ENCODE assay signal across 39 cellular contexts in the genomic region with DNA sequence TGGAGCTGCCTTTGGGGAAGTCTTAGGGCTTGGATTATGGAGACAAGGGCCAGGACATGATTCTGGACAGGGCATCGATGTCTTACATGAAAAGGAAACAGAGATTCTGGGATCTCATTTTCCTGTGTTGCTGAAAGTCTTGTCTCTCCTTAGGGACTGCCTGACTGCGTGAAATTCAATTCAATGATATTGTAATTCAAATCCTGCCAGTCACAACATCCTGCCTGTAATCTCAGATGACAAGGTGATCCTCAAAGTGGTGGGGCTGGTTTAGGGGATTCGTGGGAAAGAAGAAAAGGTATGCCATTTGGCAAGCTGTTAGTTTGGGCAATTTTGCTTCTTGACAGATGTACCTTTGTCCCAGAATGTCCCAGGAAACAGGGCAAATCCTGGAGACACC.
"Had no signal": no experiment of that assay in that cellular context is flagged by ENCODE, and none has a peak within 500 bp of the region (broad histone marks: within the 10 kb centered on the region; RNA-seq: fewer than 3 reads in every experiment).

No MANE protein-coding gene starts in this region.

- H3K27me3 ChIP-seq: ascending aorta, cardiac muscle cell had no signal

- FAIRE-seq: bronchial epithelial cell, TTC549 had no signal

- ATAC-seq: activated CD4-positive, alpha-beta T cell treated with anti-CD3 and anti-CD28 coated beads for 36 hours; activated CD4-positive, CD25-positive, alpha-beta regulatory T cell treated with anti-CD3 and anti-CD28 coated beads, Interleukin-2, amount 50 U/mL, for 24 hours; activated CD8-positive, alpha-beta memory T cell treated with anti-CD3 and anti-CD28 coated beads, Interleukin-2, amount 10 ng/mL, durations not matched to agents 7 days and 5 days; activated CD8-positive, alpha-beta T cell treated with anti-CD3 and anti-CD28 coated beads, Interleukin-2, amount 10 ng/mL, durations not matched to agents 7 days and 5 days; activated naive CD8-positive, alpha-beta T cell treated with anti-CD3 and anti-CD28 coated beads, Interleukin-2, amount 50 U/mL, for 24 hours had no signal

- H3K27ac Mint-ChIP-seq: activated CD4-positive, alpha-beta memory T cell treated with anti-CD3 and anti-CD28 coated beads, Interleukin-2, amount 10 ng/mL, durations not matched to agents 7 days and 5 days; activated CD4-positive, alpha-beta T cell treated with anti-CD3 and anti-CD28 coated beads for 36 hours; activated CD4-positive, alpha-beta T cell treated with anti-CD3 and anti-CD28 coated beads, Interleukin-2, amount 10 ng/mL, durations not matched to agents 7 days and 5 days; activated CD8-positive, alpha-beta memory T cell treated with anti-CD3 and anti-CD28 coated beads, Interleukin-2, amount 10 ng/mL, durations not matched to agents 7 days and 5 days; activated CD8-positive, alpha-beta T cell treated with anti-CD3 and anti-CD28 coated beads, Interleukin-2, amount 10 ng/mL, durations not matched to agents 7 days and 5 days; activated naive CD4-positive, alpha-beta T cell treated with anti-CD3 and anti-CD28 coated beads, Interleukin-2, amount 10 ng/mL, durations not matched to agents 7 days and 5 days; activated naive CD4-positive, alpha-beta T cell treated with anti-CD3 and anti-CD28 coated beads, Interleukin-2, amount 50 U/mL, for 24 hours; activated naive CD8-positive, alpha-beta T cell; activated naive CD8-positive, alpha-beta T cell treated with anti-CD3 and anti-CD28 coated beads, Interleukin-2, amount 10 ng/mL, durations not matched to agents 7 days and 5 days; activated naive CD8-positive, alpha-beta T cell treated with anti-CD3 and anti-CD28 coated beads, Interleukin-2, amount 50 U/mL, for 24 hours; activated T-cell treated with anti-CD3 and anti-CD28 coated beads, Interleukin-2, amount 50 U/mL, for 24 hours; activated T-helper 2 cell treated with anti-CD3 and anti-CD28 coated beads, Interferon-gamma antibody, Interleukin-2, Interleukin-4, amounts not matched to agents 10 μg/mL and 5 μg/mL and 100 μg/mL, durations not matched to agents 14 hours and 24 hours and 36 hours; brain; T-helper 1 cell treated with Interleukin-12 subunit alpha and Interleukin-12 subunit beta and Interleukin-4 antibody, amounts not matched to agents 30 μg/mL and 1 μg/mL, for 36 hours; T-helper 2 cell treated with Interferon-gamma antibody and Interleukin-4, amounts not matched to agents 5 μg/mL and 100 μg/mL, for 36 hours had no signal

- H3K4me3 ChIP-seq: ascending aorta, cardiac muscle cell had no signal

- DNase-seq: activated CD4-positive, alpha-beta memory T cell treated with anti-CD3 and anti-CD28 coated beads, Interleukin-2, amount 10 ng/mL, durations not matched to agents 7 days and 5 days; activated CD4-positive, alpha-beta T cell treated with anti-CD3 and anti-CD28 coated beads for 1 hour; activated CD4-positive, alpha-beta T cell treated with anti-CD3 and anti-CD28 coated beads for 36 hours; activated CD4-positive, alpha-beta T cell treated with anti-CD3 and anti-CD28 coated beads for 48 hours; activated CD4-positive, alpha-beta T cell treated with anti-CD3 and anti-CD28 coated beads, Interleukin-2, amount 10 ng/mL, durations not matched to agents 7 days and 5 days; activated CD4-positive, alpha-beta T cell treated with anti-CD3 and anti-CD28 coated beads, Interleukin-2, amount 50 U/mL, for 48 hours; activated CD4-positive, CD25-positive, alpha-beta regulatory T cell; activated CD8-positive, alpha-beta memory T cell treated with anti-CD3 and anti-CD28 coated beads for 24 hours; activated CD8-positive, alpha-beta memory T cell treated with anti-CD3 and anti-CD28 coated beads, Interleukin-2, amount 10 ng/mL, durations not matched to agents 7 days and 5 days; activated CD8-positive, alpha-beta memory T cell treated with anti-CD3 and anti-CD28 coated beads, Interleukin-2, amount 50 U/mL, for 48 hours; activated CD8-positive, alpha-beta T cell treated with anti-CD3 and anti-CD28 coated beads, Interleukin-2, amount 10 ng/mL, durations not matched to agents 7 days and 5 days; activated effector memory CD4-positive, alpha-beta T cell treated with Interleukin-2 at 50 U/mL for 16 hours; activated gamma-delta T cell; activated naive CD4-positive, alpha-beta T cell treated with anti-CD3 and anti-CD28 coated beads, Interleukin-2, amount 10 ng/mL, durations not matched to agents 7 days and 5 days; activated naive CD4-positive, alpha-beta T cell treated with Interleukin-2 at 50 U/mL for 16 hours; activated naive CD8-positive, alpha-beta T cell treated with anti-CD3 and anti-CD28 coated beads, Interleukin-2, amount 10 ng/mL, durations not matched to agents 7 days and 5 days; activated naive CD8-positive, alpha-beta T cell treated with anti-CD3 and anti-CD28 coated beads, Interleukin-2, amount 50 U/mL, for 24 hours; activated T-cell treated with anti-CD3 and anti-CD28 coated beads, Interleukin-2, amount 50 U/mL, for 24 hours; activated T-cell treated with anti-CD3 and anti-CD28 coated beads, Interleukin-2, amount 50 U/mL, for 48 hours; amygdala; anterior cingulate cortex; caudate nucleus; cerebellar nuclear complex; T-helper 1 cell; T-helper 2 cell; T-helper 9 cell had no signal

- H3K4me3 Mint-ChIP-seq: activated CD4-positive, alpha-beta memory T cell treated with anti-CD3 and anti-CD28 coated beads, Interleukin-2, amount 10 ng/mL, durations not matched to agents 7 days and 5 days; activated CD4-positive, alpha-beta T cell treated with anti-CD3 and anti-CD28 coated beads for 36 hours; activated CD4-positive, alpha-beta T cell treated with anti-CD3 and anti-CD28 coated beads, Interleukin-2, amount 10 ng/mL, durations not matched to agents 7 days and 5 days; activated CD8-positive, alpha-beta memory T cell treated with anti-CD3 and anti-CD28 coated beads, Interleukin-2, amount 10 ng/mL, durations not matched to agents 7 days and 5 days; activated CD8-positive, alpha-beta T cell treated with anti-CD3 and anti-CD28 coated beads, Interleukin-2, amount 10 ng/mL, durations not matched to agents 7 days and 5 days; activated naive CD4-positive, alpha-beta T cell treated with anti-CD3 and anti-CD28 coated beads, Interleukin-2, amount 10 ng/mL, durations not matched to agents 7 days and 5 days; activated naive CD4-positive, alpha-beta T cell treated with anti-CD3 and anti-CD28 coated beads, Interleukin-2, amount 50 U/mL, for 24 hours; activated naive CD8-positive, alpha-beta T cell; activated naive CD8-positive, alpha-beta T cell treated with anti-CD3 and anti-CD28 coated beads, Interleukin-2, amount 10 ng/mL, durations not matched to agents 7 days and 5 days; activated naive CD8-positive, alpha-beta T cell treated with anti-CD3 and anti-CD28 coated beads, Interleukin-2, amount 50 U/mL, for 24 hours; activated T-cell treated with anti-CD3 and anti-CD28 coated beads, Interleukin-2, amount 50 U/mL, for 24 hours; brain; central memory CD8-positive, alpha-beta T cell; T-helper 1 cell treated with Interleukin-12 subunit alpha and Interleukin-12 subunit beta and Interleukin-4 antibody, amounts not matched to agents 30 μg/mL and 1 μg/mL, for 36 hours; T-helper 2 cell treated with Interferon-gamma antibody and Interleukin-4, amounts not matched to agents 5 μg/mL and 100 μg/mL, for 36 hours had no signal

- H3K9me3 Mint-ChIP-seq: activated CD4-positive, alpha-beta memory T cell treated with anti-CD3 and anti-CD28 coated beads, Interleukin-2, amount 10 ng/mL, durations not matched to agents 7 days and 5 days; activated naive CD4-positive, alpha-beta T cell treated with anti-CD3 and anti-CD28 coated beads, Interleukin-2, amount 50 U/mL, for 24 hours; activated naive CD8-positive, alpha-beta T cell treated with anti-CD3 and anti-CD28 coated beads, Interleukin-2, amount 10 ng/mL, durations not matched to agents 7 days and 5 days; activated T-cell treated with anti-CD3 and anti-CD28 coated beads, Interleukin-2, amount 50 U/mL, for 24 hours; activated T-helper 2 cell treated with anti-CD3 and anti-CD28 coated beads, Interferon-gamma antibody, Interleukin-2, Interleukin-4, amounts not matched to agents 10 μg/mL and 5 μg/mL and 100 μg/mL, durations not matched to agents 14 hours and 24 hours and 36 hours; central memory CD8-positive, alpha-beta T cell; T-helper 1 cell treated with Interleukin-12 subunit alpha and Interleukin-12 subunit beta and Interleukin-4 antibody, amounts not matched to agents 30 μg/mL and 1 μg/mL, for 36 hours had no signal

- H3K27me3 Mint-ChIP-seq: brain had no signal

- H3K36me3 ChIP-seq: ascending aorta, cardiac muscle cell had no signal

- H3K4me1 Mint-ChIP-seq: activated CD4-positive, alpha-beta memory T cell treated with anti-CD3 and anti-CD28 coated beads, Interleukin-2, amount 10 ng/mL, durations not matched to agents 7 days and 5 days; activated CD4-positive, alpha-beta T cell treated with anti-CD3 and anti-CD28 coated beads for 36 hours; activated CD4-positive, alpha-beta T cell treated with anti-CD3 and anti-CD28 coated beads, Interleukin-2, amount 10 ng/mL, durations not matched to agents 7 days and 5 days; activated CD8-positive, alpha-beta memory T cell treated with anti-CD3 and anti-CD28 coated beads, Interleukin-2, amount 10 ng/mL, durations not matched to agents 7 days and 5 days; activated naive CD4-positive, alpha-beta T cell treated with anti-CD3 and anti-CD28 coated beads, Interleukin-2, amount 10 ng/mL, durations not matched to agents 7 days and 5 days; activated naive CD4-positive, alpha-beta T cell treated with anti-CD3 and anti-CD28 coated beads, Interleukin-2, amount 50 U/mL, for 24 hours; activated naive CD8-positive, alpha-beta T cell treated with anti-CD3 and anti-CD28 coated beads, Interleukin-2, amount 10 ng/mL, durations not matched to agents 7 days and 5 days; activated naive CD8-positive, alpha-beta T cell treated with anti-CD3 and anti-CD28 coated beads, Interleukin-2, amount 50 U/mL, for 24 hours; brain; central memory CD8-positive, alpha-beta T cell had no signal

- H3K36me3 Mint-ChIP-seq: activated CD8-positive, alpha-beta memory T cell treated with anti-CD3 and anti-CD28 coated beads, Interleukin-2, amount 10 ng/mL, durations not matched to agents 7 days and 5 days; activated naive CD4-positive, alpha-beta T cell treated with anti-CD3 and anti-CD28 coated beads, Interleukin-2, amount 10 ng/mL, durations not matched to agents 7 days and 5 days; activated naive CD4-positive, alpha-beta T cell treated with anti-CD3 and anti-CD28 coated beads, Interleukin-2, amount 50 U/mL, for 24 hours; activated naive CD8-positive, alpha-beta T cell; activated naive CD8-positive, alpha-beta T cell treated with anti-CD3 and anti-CD28 coated beads, Interleukin-2, amount 10 ng/mL, durations not matched to agents 7 days and 5 days; brain had no signal

- H3K27ac ChIP-seq: ascending aorta, cardiac muscle cell, VCaP had no signal
